8 cellular contexts compared by ENCODE assay signal in genomic region chr12:56128669-56129209, GRCh38. TPM values are rescaled to one million over a fixed set of nuclear protein-coding genes. Genes with fewer than 3 reads are reported as not detected.
DNase-seq lines count a peak whose midpoint lies in the region; ATAC-seq and TF ChIP-seq lines count a peak whose summit lies in the region.

No MANE protein-coding gene starts in this region.

- H3K4me1 Mint-ChIP-seq in T-cell = peaks cover 69 to 77% (median 70%) of the 10 kb centered on the region in 3 donors
- peaks cover 48% of the 10 kb centered on the region for H3K4me1 Mint-ChIP-seq in nephron

- H3K27me3 ChIP-seq in esophagus (ENCODE audit: control insufficient read depth in 1 of 2, insufficient read depth in 2 of 2, low read length in 2 of 2) = no peaks in the 10 kb centered on the region

- peaks cover 0 to 4% of the 10 kb centered on the region in 2 donors for H3K4me1 ChIP-seq in esophagus (ENCODE audit: control insufficient read depth in 2 of 2, insufficient read depth in 2 of 2, low read length in 1 of 2)

- no peaks in the 10 kb centered on the region for H3K9me3 ChIP-seq in esophagus (ENCODE audit: control insufficient read depth in 2 of 2, insufficient read depth in 1 of 2, low read depth in 1 of 2, low read length in 1 of 2)

- 0% methylated on average over 20 to 21 of the region's 21 CpGs for WGBS in esophagus, 2 donors

- H3K4me3 Mint-ChIP-seq in T-cell (peak overlapping the region; percentile 97 to 99 (median 98)), nephron (peak overlapping the region; percentile 92 to 97 (median 95))

- POLR2A ChIA-PET in T-cell (lab: Charles Lee) = interaction anchor here (0.6 to 1.8 kb wide), 6 partner anchors 11 to 311 kb away, joined by 3 to 33 read pairs (median 6); partner anchors contain the start of genes ORMDL2 (in 1 of the 2), RPL41 (in 1 of the 2), SARNP (in 1 of the 2) and SMARCC2 (in 1 of the 2)

- TF ChIP-seq CTCF in nephron (IDR thresholded peaks at IDR 0.05; ENCODE audit: unreplicated experiment in 3 of 3) = no peak

- H3K36me3 Mint-ChIP-seq in T-cell (peaks cover 37% of the 10 kb centered on the region), nephron (ENCODE audit: low read depth) (peaks cover 32% of the 10 kb centered on the region)

- H3K27ac ChIP-seq in esophagus (ENCODE audit: low read depth in 2 of 2, low read length in 1 of 2) = peak overlapping the region; percentile 94 to 98

- no peaks in the 10 kb centered on the region for H3K9me3 Mint-ChIP-seq in T-cell
- H3K9me3 Mint-ChIP-seq in nephron = no peaks in the 10 kb centered on the region

- H3K36me3 ChIP-seq in esophagus (ENCODE audit: control insufficient read depth in 2 of 2, insufficient read depth in 2 of 2, low read length in 1 of 2) = peaks cover 20 to 30% of the 10 kb centered on the region in 2 donors

- DNase-seq in stimulated activated CD4-positive, alpha-beta T cell treated with anti-CD3 and anti-CD28 coated beads, Interleukin-12 subunit alpha, Interleukin-12 subunit beta, amount 100 ng/mL, for 48 hours (ENCODE audit: low read depth in 2 of 3, low spot score in 1 of 3) = peak in 2 of 3 donors; percentile 15 to 22
- DNase-seq in stimulated activated CD4-positive, alpha-beta T cell treated with anti-CD3 and anti-CD28 coated beads, Interleukin-2, amount 100 ng/mL, for 48 hours = no peak
- DNase-seq in T-cell = peak in 2 of 34 experiments; percentile 4 to 12
- DNase-seq in NK-92 treated with Interleukin-12 subunit alpha and Interleukin-12 subunit beta, amount 100 ng/mL, for 24 hours (lab: John Stamatoyannopoulos, UW) = no peak
- no peak for DNase-seq in NCI-H1092 (lab: John Stamatoyannopoulos, UW)

- peak in 2 of 4 experiments; percentile 0 for ATAC-seq in T-cell (replicated peaks in 1 of 4)
- no peak for ATAC-seq in HG03460 (IDR thresholded peaks at IDR 0.05; ENCODE audit: unreplicated experiment)

- no peaks in the 10 kb centered on the region for H3K27me3 Mint-ChIP-seq in T-cell
- no peaks in the 10 kb centered on the region for H3K27me3 Mint-ChIP-seq in nephron (ENCODE audit: low read depth)

- H3K27ac Mint-ChIP-seq in T-cell (peak overlapping the region; percentile 97), nephron (peak overlapping the region; percentile 81 to 90 (median 87))

- H3K4me3 ChIP-seq in esophagus (ENCODE audit: low read depth in 1 of 2, low read length in 2 of 2) = peak overlapping the region; percentile 83

- CTCF ChIA-PET in T-cell (lab: Charles Lee) = interaction anchor here (0.6 to 5.8 kb wide), 14 partner anchors 9 to 445 kb away, joined by 3 to 65 read pairs (median 6); partner anchors contain the start of genes SMARCC2 (in 2 of the 2), MYL6B (in 1 of the 2), ORMDL2 (in 1 of the 2) and RPL41 (in 1 of the 2)

RNA-seq across cellular contexts. Expression of gene ESYT1, which starts 0.7 kb away (rescaled TPM):
- total RNA-seq in T-cell = 100 to 1,000 TPM; 181 to 298 (median 276) TPM
- 10 to 100 TPM; 15.6 to 36.6 TPM for polyA plus RNA-seq in esophagus

RNA-seq across cellular contexts. Expression of gene ZC3H10, which starts 10.7 kb away (rescaled TPM):
- 10 to 100 TPM in 3 of 5 donors, 1 to 10 TPM in 2; 8.4 to 15.1 (median 11.4) TPM for total RNA-seq in T-cell
- 1 to 10 TPM; 1.4 to 2.2 TPM for polyA plus RNA-seq in esophagus

RNA-seq across cellular contexts. Expression of gene RPL41, which starts 12.3 kb away (rescaled TPM):
- 1,000 to 10,000 TPM; 4,612 to 5,648 (median 5,133) TPM for total RNA-seq in T-cell
- 1,000 to 10,000 TPM; 1,736 to 6,738 TPM for polyA plus RNA-seq in esophagus

RNA-seq across cellular contexts. Expression of gene MYL6B, which starts 23.6 kb away (rescaled TPM):
- 10 to 100 TPM in 1 of 5 donors, 1 to 10 TPM in 4; 5.9 to 12.4 (median 7.7) TPM for total RNA-seq in T-cell
- 10 to 100 TPM; 57.3 to 57.7 TPM for polyA plus RNA-seq in esophagus

RNA-seq across cellular contexts. Expression of gene PA2G4, which starts 24.4 kb away (rescaled TPM):
- total RNA-seq in T-cell = 100 to 1,000 TPM in 3 of 5 donors, 10 to 100 TPM in 2; 67.5 to 113 (median 104) TPM
- polyA plus RNA-seq in esophagus = 100 to 1,000 TPM; 103 to 180 TPM

Comparison
In these comparisons a context has a peak if more than half of its experiments do, and no peak if none do; other contexts are left out.
1. DNase-seq: peak in stimulated activated CD4-positive, alpha-beta T cell treated with anti-CD3 and anti-CD28 coated beads, Interleukin-12 subunit alpha, Interleukin-12 subunit beta, amount 100 ng/mL, for 48 hours (2 of 3); none in stimulated activated CD4-positive, alpha-beta T cell treated with anti-CD3 and anti-CD28 coated beads, Interleukin-2, amount 100 ng/mL, for 48 hours (0 of 2), NK-92 treated with Interleukin-12 subunit alpha and Interleukin-12 subunit beta, amount 100 ng/mL, for 24 hours (single experiment) and NCI-H1092 (single experiment).